1 cellular context compared by ENCODE assay signal in the genomic region with DNA sequence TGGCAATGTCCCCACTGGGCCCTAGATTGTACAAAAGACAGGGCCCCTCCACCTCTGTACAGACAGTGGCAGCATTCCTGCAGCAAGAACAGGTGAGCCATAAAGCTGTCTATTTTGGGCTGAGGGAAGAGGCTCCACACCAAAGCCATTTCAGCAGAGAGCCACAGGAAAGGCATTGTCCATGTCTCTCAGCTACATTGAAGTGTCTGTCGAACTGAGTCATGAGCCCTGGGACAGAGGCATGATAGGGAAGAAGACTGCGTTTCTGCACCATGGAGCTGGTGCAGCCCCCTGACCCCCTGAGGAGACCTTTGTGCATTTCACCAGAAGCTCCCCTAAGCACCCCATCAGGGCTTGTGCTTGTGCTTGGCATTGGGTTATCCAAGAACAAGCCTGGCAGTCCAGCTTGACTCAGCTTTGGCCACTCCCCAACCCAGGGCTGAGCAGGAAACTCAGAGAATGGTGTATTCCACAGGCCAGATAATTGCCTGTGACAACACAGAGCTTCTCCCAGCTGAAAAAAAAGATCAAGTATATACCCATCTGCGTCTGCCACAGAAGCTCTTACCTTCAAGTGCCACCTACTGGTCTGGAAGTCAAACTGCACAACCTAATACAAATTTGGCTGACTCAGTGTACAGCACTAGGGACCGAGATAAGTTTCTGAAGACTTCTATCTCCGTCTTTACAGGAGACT.
TF ChIP-seq lines count a peak whose summit lies in the region.

No MANE protein-coding gene starts in this region.

TF ChIP-seq in HCT116, 20 proteins besides CTCF, POLR2A, EP300 and RAD21 (continued from another document):
- TF ChIP-seq TCF7L2 (IDR thresholded peaks at IDR 0.05; ENCODE audit: borderline replicate concordance, extremely low read depth, insufficient read depth, insufficient read length) (no peak), FOSL1 (IDR thresholded peaks at IDR 0.05; ENCODE audit: low read depth) (no peak), CEBPB (IDR thresholded peaks at IDR 0.05; ENCODE audit: low read depth) (no peak), SRF (IDR thresholded peaks at IDR 0.05; ENCODE audit: low read depth) (no peak), EGR1 (IDR thresholded peaks at IDR 0.05; ENCODE audit: low read depth) (no peak)
